23 cellular contexts compared by ENCODE assay signal in the genomic region with DNA sequence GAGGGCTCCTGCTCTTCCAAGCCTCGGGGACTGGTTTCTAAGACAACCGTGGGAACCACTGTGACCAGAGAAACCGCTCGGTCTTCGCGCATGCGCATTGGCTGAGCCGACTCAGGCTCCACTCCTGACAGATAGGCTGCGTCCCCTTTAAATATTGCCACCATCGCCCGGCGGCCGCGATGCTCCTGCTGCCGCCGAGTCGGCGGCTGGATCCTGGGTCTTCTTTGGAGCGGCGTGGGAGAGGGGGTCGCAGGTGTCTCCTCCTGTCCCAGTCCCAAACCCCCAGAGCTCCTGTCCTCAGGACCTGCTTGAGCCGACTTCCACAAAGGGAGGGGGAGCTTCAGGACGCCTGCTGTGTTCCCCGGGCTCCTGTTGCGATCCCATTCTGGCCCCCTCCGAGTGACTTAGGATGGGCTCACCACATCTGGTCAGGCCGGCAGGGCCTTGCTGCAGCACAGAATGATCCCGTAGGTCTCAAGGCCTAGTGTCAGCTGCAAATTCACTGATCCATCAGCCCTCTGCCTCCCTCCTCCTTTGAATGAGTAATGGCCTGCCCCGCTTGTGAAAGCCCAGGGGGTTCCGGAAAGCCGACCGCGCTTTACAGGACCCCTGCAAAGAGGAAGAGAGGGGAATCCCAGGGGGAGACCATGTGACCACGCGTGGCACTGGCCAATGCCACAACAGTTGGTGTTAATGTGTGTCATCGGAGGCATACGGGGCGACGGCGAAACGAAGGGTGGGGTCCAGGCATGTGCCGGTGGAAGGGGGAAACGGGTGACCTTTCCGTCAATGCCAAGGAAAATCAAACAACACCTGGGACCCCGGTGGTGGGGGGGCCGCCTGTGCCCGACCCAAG.
DNase-seq lines count a peak whose midpoint lies in the region; FAIRE-seq and TF ChIP-seq lines count a peak whose summit lies in the region.
"Had no signal": no experiment of that assay in that cellular context is flagged by ENCODE, and none has a peak within 500 bp of the region (broad histone marks: within the 10 kb centered on the region; RNA-seq: fewer than 3 reads in every experiment).

No MANE protein-coding gene starts in this region.

- no peaks in the 10 kb centered on the region for H4K20me1 ChIP-seq in neural progenitor cell (ENCODE audit: low read depth)
- H4K20me1 ChIP-seq: BLaER1 had no signal

- H3K79me2 ChIP-seq in neural progenitor cell (ENCODE audit: low read depth) = no peaks in the 10 kb centered on the region

- no peak overlapping the region for H3K27ac ChIP-seq in neural progenitor cell
- H3K27ac ChIP-seq: BLaER1, SJCRH30 had no signal

- in situ Hi-C loops in GM13977 (cut with MboI; ENCODE audit: low pct_unique_long_range_greater_than_20kb, low sequenced_read_pairs, unreplicated experiment) = no loop called here

- H3K4me2 ChIP-seq in neural progenitor cell = no peak overlapping the region
- H3K4me2 ChIP-seq: BLaER1 had no signal

- no peak overlapping the region for H3K27ac Mint-ChIP-seq in neural progenitor cell
- H3K27ac Mint-ChIP-seq: endodermal cell; T-helper 2 cell treated with Interferon-gamma antibody and Interleukin-4, amounts not matched to agents 5 μg/mL and 100 μg/mL, for 36 hours had no signal

- peaks cover 7% of the 10 kb centered on the region for H3K27me3 Mint-ChIP-seq in neural progenitor cell (ENCODE audit: insufficient read depth, low read depth)
- H3K27me3 Mint-ChIP-seq: central memory CD8-positive, alpha-beta T cell had no signal

- no peak overlapping the region for H3K4me3 ChIP-seq in neural progenitor cell
- H3K4me3 ChIP-seq: BLaER1, mucosa of descending colon, SJCRH30 had no signal

- no peak overlapping the region for H2AFZ ChIP-seq in neural progenitor cell (replicated peaks)

- peaks cover 6% of the 10 kb centered on the region for H3K36me3 ChIP-seq in neural progenitor cell
- H3K36me3 ChIP-seq: BLaER1, SJCRH30 had no signal

- no peaks in the 10 kb centered on the region for H3F3A ChIP-seq in neural progenitor cell (ENCODE audit: low read depth)

- H3K27me3 ChIP-seq in neural progenitor cell = no peaks in the 10 kb centered on the region
- H3K27me3 ChIP-seq: BLaER1 had no signal

- DNase-seq in CD1c-positive myeloid dendritic cell (ENCODE audit: extremely low spot score) (peak; percentile 2), GM13977 (ENCODE audit: low spot score) (peak; percentile 12), RPMI8226 (peak; percentile 94), neural progenitor cell (ENCODE audit: low spot score) (no peak), globus pallidus (ENCODE audit: low spot score) (no peak), GM12892 (ENCODE audit: insufficient read length) (no peak), HuH-7 (ENCODE audit: low spot score) (no peak)
- DNase-seq: activated CD4-positive, CD25-positive, alpha-beta regulatory T cell treated with anti-CD3 and anti-CD28 coated beads, Interleukin-2, amount 50 U/mL, for 72 hours; amniotic stem cell; endodermal cell; GOT3; KG1; left colon; NCI-H1092 treated with DMSO at 0.1 percent for 48 hours; NCI-H226; nucleus accumbens; SJCRH30; small intestine had no signal

- no peak overlapping the region for H3K9ac ChIP-seq in neural progenitor cell
- H3K9ac ChIP-seq: BLaER1 had no signal

- H3K36me3 Mint-ChIP-seq in neural progenitor cell = peaks cover 7% of the 10 kb centered on the region

- H3K9me3 ChIP-seq in neural progenitor cell (ENCODE audit: low read depth) = peaks cover 37% of the 10 kb centered on the region
- H3K9me3 ChIP-seq: SJCRH30 had no signal

- no peak for TF ChIP-seq POLR2A in GM12892 (IDR thresholded peaks at IDR 0.05; ENCODE audit: low read depth, low read length)

- TF ChIP-seq CTCF in GM13977 (IDR thresholded peaks at IDR 0.05; ENCODE audit: extremely low read depth, insufficient read depth, missing control alignments) = no peak
- no peak for TF ChIP-seq CTCF in neural progenitor cell (IDR thresholded peaks at IDR 0.05)

- peak overlapping the region; percentile 41 for H3K4me3 Mint-ChIP-seq in neural progenitor cell
- H3K4me3 Mint-ChIP-seq: central memory CD8-positive, alpha-beta T cell; endodermal cell; T-helper 2 cell treated with Interferon-gamma antibody and Interleukin-4, amounts not matched to agents 5 μg/mL and 100 μg/mL, for 36 hours had no signal

- H3K4me1 ChIP-seq in neural progenitor cell = no peaks in the 10 kb centered on the region
- H3K4me1 ChIP-seq: BLaER1, SJCRH30 had no signal

- peaks cover 49% of the 10 kb centered on the region for H3K9me3 Mint-ChIP-seq in neural progenitor cell

- FAIRE-seq in GM12892 (lab: Jason Lieb, UNC) = no peak
- FAIRE-seq: D721Med, small intestine had no signal

- no peaks in the 10 kb centered on the region for H3K4me1 Mint-ChIP-seq in neural progenitor cell
- H3K4me1 Mint-ChIP-seq: central memory CD8-positive, alpha-beta T cell; endodermal cell had no signal

Comparison
In these comparisons a context has a peak if more than half of its experiments do, and no peak if none do; other contexts are left out.
1. DNase-seq: peak in CD1c-positive myeloid dendritic cell (single experiment), GM13977 (single experiment) and RPMI8226 (single experiment); none in neural progenitor cell (single experiment), globus pallidus (single experiment), GM12892 (single experiment) and HuH-7 (single experiment).